ENCODE assay signal across 7 cellular contexts in genomic region chr1:239951518-239952130, GRCh38.
DNase-seq lines count a peak whose midpoint lies in the region; ATAC-seq, FAIRE-seq and TF ChIP-seq lines count a peak whose summit lies in the region.

No MANE protein-coding gene starts in this region.

- no peak overlapping the region for H3K4me3 ChIP-seq in GM06990 (replicated peaks; ENCODE audit: low read depth, low read length)
- no peak overlapping the region for H3K4me3 ChIP-seq in lower lobe of right lung

- intact Hi-C loops in lower lobe of right lung (cut with DNase I) = no loop called here

- peak; percentile 98 for FAIRE-seq in TTC549 (lab: Jason Lieb, UNC)

- H3K27ac ChIP-seq in lower lobe of right lung = no peak overlapping the region

- H3K9me3 ChIP-seq in lower lobe of right lung = no peaks in the 10 kb centered on the region

- H3K27me3 ChIP-seq in GM06990 (replicated peaks; ENCODE audit: control insufficient read depth, insufficient read depth, low read length) (no peaks in the 10 kb centered on the region), lower lobe of right lung (ENCODE audit: low read depth) (no peaks in the 10 kb centered on the region)

- peak; percentile 75 for TF ChIP-seq CTCF in GM06990 (IDR thresholded peaks at IDR 0.05; ENCODE audit: insufficient read depth, low read length, poor library complexity, severe bottlenecking)
- TF ChIP-seq CTCF in lower lobe of right lung (IDR thresholded peaks at IDR 0.05) = peak; percentile 75

- H3K36me3 ChIP-seq in GM06990 (ENCODE audit: control insufficient read depth, insufficient read depth, low read length) (no peaks in the 10 kb centered on the region), lower lobe of right lung (no peaks in the 10 kb centered on the region)

- H3K4me1 ChIP-seq in lower lobe of right lung = no peaks in the 10 kb centered on the region

- DNase-seq in GM06990 (ENCODE audit: extremely low read depth, insufficient read length) (no peak), NCI-H1694 (lab: John Stamatoyannopoulos, UW) (peak; percentile 76), dermis microvascular lymphatic vessel endothelial cell (ENCODE audit: low read depth in 2 of 2) (peak; percentile 45 to 72), lower lobe of right lung (no peak)
- peak; percentile 11 for DNase-seq in stimulated activated naive CD4-positive, alpha-beta T cell treated with Interleukin-2 at 50 U/mL for 16 hours (lab: John Stamatoyannopoulos, UW)

- ATAC-seq in HG02623 (IDR thresholded peaks at IDR 0.05; ENCODE audit: unreplicated experiment) (peak; percentile 55), lower lobe of right lung (peak; percentile 55 to 67)

Comparison
In these comparisons a context has a peak if more than half of its experiments do, and no peak if none do; other contexts are left out.
1. DNase-seq: peak in NCI-H1694 (single experiment), dermis microvascular lymphatic vessel endothelial cell (2 of 2) and stimulated activated naive CD4-positive, alpha-beta T cell treated with Interleukin-2 at 50 U/mL for 16 hours (single experiment); none in GM06990 (single experiment) and lower lobe of right lung (single experiment).